ENCODE assay signal across 1 cellular context in genomic region chr6:3361312-3362037, GRCh38.
TF ChIP-seq lines count a peak whose summit lies in the region.

No MANE protein-coding gene starts in this region.

TF ChIP-seq in H1, 55 proteins besides CTCF, POLR2A, EP300 and RAD21 (continued from another document):
- TF ChIP-seq KDM5A (IDR thresholded peaks at IDR 0.05; ENCODE audit: low read length) (no peak), EGR1 (IDR thresholded peaks at IDR 0.05; ENCODE audit: borderline replicate concordance, low read depth, low read length) (no peak), RBBP5 (IDR thresholded peaks at IDR 0.05; ENCODE audit: borderline replicate concordance, low read depth, low read length) (no peak), NANOG (IDR thresholded peaks at IDR 0.05; ENCODE audit: insufficient read depth, low read depth, low read length, poor library complexity, severe bottlenecking) (no peak), POU5F1 (IDR thresholded peaks at IDR 0.05; ENCODE audit: low read depth, low read length) (no peak)
- TF ChIP-seq, protein P1, sequence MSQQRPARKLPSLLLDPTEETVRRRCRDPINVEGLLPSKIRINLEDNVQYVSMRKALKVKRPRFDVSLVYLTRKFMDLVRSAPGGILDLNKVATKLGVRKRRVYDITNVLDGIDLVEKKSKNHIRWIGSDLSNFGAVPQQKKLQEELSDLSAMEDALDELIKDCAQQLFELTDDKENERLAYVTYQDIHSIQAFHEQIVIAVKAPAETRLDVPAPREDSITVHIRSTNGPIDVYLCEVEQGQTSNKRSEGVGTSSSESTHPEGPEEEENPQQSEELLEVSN (IDR thresholded peaks at IDR 0.05): no peak
